In the genomic region with DNA sequence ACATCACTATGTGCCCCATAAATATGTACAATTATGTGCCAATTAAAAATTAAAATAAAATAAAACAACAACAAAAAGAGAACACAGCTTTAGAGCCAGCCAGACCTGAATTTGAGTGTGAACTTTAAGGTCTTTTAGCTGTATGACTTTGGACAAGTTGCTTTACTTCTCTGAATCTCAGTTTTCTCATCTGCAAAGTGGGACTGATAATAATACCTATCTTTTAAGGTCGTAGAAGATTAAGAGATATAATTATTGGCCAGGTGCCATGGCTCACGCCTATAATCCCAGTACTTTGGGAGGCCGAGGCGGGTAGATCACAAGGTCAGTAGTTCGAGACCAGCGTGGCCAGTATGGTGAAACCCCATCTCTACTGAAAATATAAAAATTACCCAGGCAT, we compare ENCODE assay signal across 21 cellular contexts. TPM values are rescaled to one million over a fixed set of nuclear protein-coding genes. Genes with fewer than 3 reads are reported as not detected.
A peak's percentile ranks its signal among the peaks of the same experiment; 100 is the strongest.
DNase-seq lines count a peak whose midpoint lies in the region; ATAC-seq and TF ChIP-seq lines count a peak whose summit lies in the region.
"Had no signal": no experiment of that assay in that cellular context is flagged by ENCODE, and none has a peak within 500 bp of the region (broad histone marks: within the 10 kb centered on the region; RNA-seq: fewer than 3 reads in every experiment).

No MANE protein-coding gene starts in this region.

- intact Hi-C loops in mammary epithelial cell (cut with micrococcal nuclease) = no loop called here
- intact Hi-C loops in MCF 10A (cut with micrococcal nuclease) = loop anchor here (10.0 kb wide), 1 partner anchor 541 kb away; no protein-coding TSS in a partner anchor
- intact Hi-C loops in HCT116 (cut with micrococcal nuclease) = no loop called here

- H3K4me3 Mint-ChIP-seq in MCF 10A (ENCODE audit: unreplicated experiment) (no peak overlapping the region), endothelial cell (ENCODE audit: unreplicated experiment) (no peak overlapping the region)
- H3K4me3 Mint-ChIP-seq: CD14-positive monocyte, GM23338, H9, HFFc6 had no signal

- H3K27me3 Mint-ChIP-seq in MCF 10A (ENCODE audit: insufficient read depth, unreplicated experiment) = no peaks in the 10 kb centered on the region
- H3K27me3 Mint-ChIP-seq in endothelial cell (ENCODE audit: unreplicated experiment) = peaks cover 13% of the 10 kb centered on the region

- H3K4me1 ChIP-seq in mammary epithelial cell (ENCODE audit: insufficient read depth, low read length) (peaks cover 29% of the 10 kb centered on the region), HCT116 (ENCODE audit: control insufficient read depth in 1 of 2, insufficient read depth in 2 of 2, low read length in 2 of 2) (peaks cover 29 to 50% of the 10 kb centered on the region in 2 experiments)
- H3K4me1 ChIP-seq: BE2C had no signal

- dilution Hi-C loops in mammary epithelial cell (cut with HindIII; ENCODE audit: low sequenced_read_pairs) = no loop called here

- 79% methylated on average over 6 of the region's 6 CpGs for WGBS in mammary epithelial cell (ENCODE audit: low coverage, missing lambda C conversion rate)

- no peak for ATAC-seq in HCT116
- ATAC-seq: GM12878, GM23338 had no signal

- H3K27ac ChIP-seq in mammary epithelial cell (ENCODE audit: insufficient read depth, low read depth, low read length) (no peak overlapping the region), HCT116 (ENCODE audit: low read depth, low read length) (no peak overlapping the region), RWPE1 (peak overlapping the region; percentile 60), epithelial cell of prostate (peak overlapping the region; percentile 98)
- H3K27ac ChIP-seq: BLaER1 treated with 17β-estradiol and CSF1 and Interleukin-3, amounts not matched to agents 10 nM and 100 nM had no signal

- H3K9ac ChIP-seq in mammary epithelial cell (ENCODE audit: insufficient read depth, low read length) (peak overlapping the region; percentile 2), HCT116 (ENCODE audit: low read length) (peak overlapping the region; percentile 80; the same call in 1 of the 2 replicates)
- H3K9ac ChIP-seq: BLaER1 treated with 17β-estradiol and CSF1 and Interleukin-3, amounts not matched to agents 10 nM and 100 nM had no signal

- BruUV-seq in mammary epithelial cell (replicated peaks; lab: Mats Ljungman, UMichigan) (no TSS peak), MCF 10A (replicated peaks; lab: Mats Ljungman, UMichigan) (no TSS peak), HCT116 (replicated peaks; lab: Mats Ljungman, UMichigan) (no TSS peak)

- DNase-seq in mammary epithelial cell (no peak), MCF 10A (ENCODE audit: unreplicated experiment) (no peak), HCT116 (ENCODE audit: low read depth, low spot score) (no peak), RWPE1 (ENCODE audit: low spot score) (no peak), epithelial cell of prostate (ENCODE audit: low read depth, low spot score) (no peak), activated gamma-delta T cell treated with Interleukin-2 at 50 U/mL for 16 hours (no peak), endothelial cell (ENCODE audit: low spot score) (no peak), NCI-H187 (lab: John Stamatoyannopoulos, UW) (no peak)
- DNase-seq: BE2C; CD4-positive, alpha-beta T cell; CD8-positive, alpha-beta memory T cell; DMS 273 treated with DMSO at 0.1 percent for 48 hours; DMS79; GDM1; H9; HFFc6 had no signal

- no peaks in the 10 kb centered on the region for H3K9me2 ChIP-seq in HCT116 (ENCODE audit: insufficient read depth)

- in situ Hi-C loops in mammary epithelial cell (cut with MboI; ENCODE audit: low sequenced_read_pairs in 2 of 2) = no loop called here

- no peaks in the 10 kb centered on the region for H4K20me1 ChIP-seq in mammary epithelial cell (ENCODE audit: insufficient read depth, low read length)
- no peaks in the 10 kb centered on the region for H4K20me1 ChIP-seq in HCT116 (ENCODE audit: insufficient read depth)
- H4K20me1 ChIP-seq: BLaER1 treated with 17β-estradiol and CSF1 and Interleukin-3, amounts not matched to agents 10 nM and 100 nM had no signal

- RAD21 ChIA-PET in HCT116 (lab: Charles Lee; ENCODE audit: low non-redundant PET in 1 of 2, low total read pairs in 2 of 2, uncharacterized antibody in 2 of 2, unreplicated experiment in 2 of 2) = interaction anchor here in 1 of 2 experiments (0.7 kb wide), 1 partner anchor 418 kb away, joined by 4 read pairs; the partner anchor contains the start of gene SNX27

- no peak for TF ChIP-seq POLR2A in HCT116 (IDR thresholded peaks at IDR 0.05; ENCODE audit: borderline replicate concordance, extremely low read depth, insufficient read depth, insufficient read length)

- POLR2A ChIA-PET in MCF 10A (lab: Yijun Ruan, JAX) = interaction anchor here (0.6 to 12.4 kb wide), 9 partner anchors 20 to 348 kb away, joined by 3 to 153 read pairs (median 3); partner anchors contain the start of genes LYSMD1, PI4KB, PSMD4 and SCNM1
- POLR2A ChIA-PET in HCT116 (lab: Charles Lee) = interaction anchor here (0.6 kb wide), 1 partner anchor 1063 kb away, joined by 6 read pairs; no protein-coding TSS in a partner anchor
- POLR2A ChIA-PET in RWPE1 (lab: Yijun Ruan, JAX; ENCODE audit: low non-redundant PET) = no interaction called here

- no peak for TF ChIP-seq RAD21 in HCT116 (IDR thresholded peaks at IDR 0.05; ENCODE audit: low read depth)

- H3K36me3 Mint-ChIP-seq in MCF 10A (ENCODE audit: insufficient read depth, unreplicated experiment) = peaks cover 15% of the 10 kb centered on the region
- H3K36me3 Mint-ChIP-seq in endothelial cell (ENCODE audit: low read depth, unreplicated experiment) = peaks cover 6% of the 10 kb centered on the region

- H2AFZ ChIP-seq in mammary epithelial cell (ENCODE audit: low read depth, low read length) (no peak overlapping the region), HCT116 (ENCODE audit: low read depth, low read length, poor library complexity, severe bottlenecking) (no peak overlapping the region)
- H2AFZ ChIP-seq: GM23338 had no signal

- H3K27me3 ChIP-seq in mammary epithelial cell (ENCODE audit: insufficient read depth, low read length) (no peaks in the 10 kb centered on the region), HCT116 (ENCODE audit: insufficient read depth, low read length) (no peaks in the 10 kb centered on the region)
- H3K27me3 ChIP-seq: BE2C; BLaER1 treated with 17β-estradiol and CSF1 and Interleukin-3, amounts not matched to agents 10 nM and 100 nM had no signal

- H3K27ac Mint-ChIP-seq in MCF 10A (ENCODE audit: low read depth, unreplicated experiment) (no peak overlapping the region), endothelial cell (ENCODE audit: unreplicated experiment) (no peak overlapping the region)
- H3K27ac Mint-ChIP-seq: CD14-positive monocyte; CD4-positive, alpha-beta T cell; GM23338 had no signal

- H3K9me3 ChIP-seq in mammary epithelial cell (replicated peaks; ENCODE audit: insufficient read depth, low read length) (no peaks in the 10 kb centered on the region), HCT116 (ENCODE audit: control insufficient read depth in 1 of 2, insufficient read depth in 1 of 2, low read depth in 1 of 2, low read length in 2 of 2) (no peaks in the 10 kb centered on the region)
- H3K9me3 ChIP-seq: BE2C; BLaER1 treated with 17β-estradiol and CSF1 and Interleukin-3, amounts not matched to agents 10 nM and 100 nM had no signal

- CTCF ChIA-PET in mammary epithelial cell (lab: Charles Lee; ENCODE audit: low non-redundant PET) (no interaction called here), MCF 10A (lab: Yijun Ruan, JAX) (interaction anchor here (0.6 to 6.8 kb wide), 4 partner anchors 26 to 119 kb away, joined by 3 to 70 read pairs (median 4); no protein-coding TSS in a partner anchor), HCT116 (lab: Charles Lee) (no interaction called here), RWPE1 (lab: Yijun Ruan, JAX) (no interaction called here)

- H3K4me3 ChIP-seq in mammary epithelial cell (replicated peaks in 1 of 3; ENCODE audit: insufficient read depth in 1 of 3, low read depth in 2 of 3, low read length in 3 of 3) (no peak overlapping the region), HCT116 (replicated peaks in 1 of 2; ENCODE audit: low read depth in 1 of 2, low read length in 2 of 2) (peak overlapping the region in 1 of 2 experiments; percentile 68; a peak in 2 of 4 replicates)
- H3K4me3 ChIP-seq: BLaER1 treated with 17β-estradiol and CSF1 and Interleukin-3, amounts not matched to agents 10 nM and 100 nM; GM12878; GM23338 had no signal

- H3K4me1 Mint-ChIP-seq in MCF 10A (ENCODE audit: insufficient read depth, unreplicated experiment) (peaks cover 38% of the 10 kb centered on the region), endothelial cell (ENCODE audit: unreplicated experiment) (peaks cover 16% of the 10 kb centered on the region)

- TF ChIP-seq CTCF in mammary epithelial cell (conservative IDR thresholded peaks at IDR 0.05 in 1 of 2, IDR thresholded peaks at IDR 0.05 in 1 of 2; ENCODE audit: extremely low read depth in 1 of 2, insufficient read depth in 1 of 2, low read depth in 1 of 2, low read length in 2 of 2) = no peak
- no peak for TF ChIP-seq CTCF in MCF 10A (IDR thresholded peaks at IDR 0.05; ENCODE audit: unreplicated experiment)
- no peak for TF ChIP-seq CTCF in HCT116 (IDR thresholded peaks at IDR 0.05 in 2 of 3, conservative IDR thresholded peaks at IDR 0.05 in 1 of 3; ENCODE audit: borderline replicate concordance in 1 of 3, insufficient read depth in 1 of 3, low read depth in 2 of 3, low read length in 2 of 3)
- no peak for TF ChIP-seq CTCF in RWPE1 (conservative IDR thresholded peaks at IDR 0.05; ENCODE audit: low read depth)
- TF ChIP-seq CTCF in endothelial cell (IDR thresholded peaks at IDR 0.05; ENCODE audit: unreplicated experiment) = no peak

- H3K36me3 ChIP-seq in mammary epithelial cell (ENCODE audit: insufficient read depth, low read length) (no peaks in the 10 kb centered on the region), HCT116 (ENCODE audit: control insufficient read depth in 1 of 2, insufficient read depth in 2 of 2, low read length in 2 of 2) (no peaks in the 10 kb centered on the region)
- H3K36me3 ChIP-seq: BE2C; BLaER1 treated with 17β-estradiol and CSF1 and Interleukin-3, amounts not matched to agents 10 nM and 100 nM had no signal

- H3K4me2 ChIP-seq in mammary epithelial cell (ENCODE audit: insufficient read depth, low read depth, low read length) = no peak overlapping the region
- peak overlapping the region; percentile 92 for H3K4me2 ChIP-seq in HCT116 (ENCODE audit: low read length)
- H3K4me2 ChIP-seq: BLaER1 treated with 17β-estradiol and CSF1 and Interleukin-3, amounts not matched to agents 10 nM and 100 nM; GM23338 had no signal

- no peaks in the 10 kb centered on the region for H3K9me3 Mint-ChIP-seq in MCF 10A (ENCODE audit: unreplicated experiment)
- H3K9me3 Mint-ChIP-seq in endothelial cell (ENCODE audit: unreplicated experiment) = no peaks in the 10 kb centered on the region
- H3K9me3 Mint-ChIP-seq: CD4-positive, alpha-beta T cell; GM23338; H9; HFFc6 had no signal

- H3K79me2 ChIP-seq in mammary epithelial cell (ENCODE audit: insufficient read depth, low read length) = peaks cover 20% of the 10 kb centered on the region
- peaks cover 35% of the 10 kb centered on the region for H3K79me2 ChIP-seq in HCT116 (ENCODE audit: insufficient read depth, low read length)

RNA-seq across cellular contexts. Expression of gene VPS72, which starts 3.3 kb away (rescaled TPM):
- total RNA-seq in mammary epithelial cell (10 to 100 TPM; 34.3 to 71.3 TPM), MCF 10A (2022) (106 and 108 TPM in 2 replicates), HCT116 (2021; ENCODE audit: unreplicated experiment) (68.9 TPM), endothelial cell (ENCODE audit: unreplicated experiment) (83.5 TPM)
- polyA plus RNA-seq in mammary epithelial cell = 42.2 TPM
- 39.1 TPM for polyA minus RNA-seq in mammary epithelial cell
- 47.7 and 57.3 TPM in 2 replicates for polyA plus RNA-seq in HCT116 (2012)

RNA-seq across cellular contexts. Expression of gene PIP5K1A, which starts 5.0 kb away (rescaled TPM):
- total RNA-seq in mammary epithelial cell (100 to 1,000 TPM in 1 of 2 donors, 10 to 100 TPM in 1; 94.2 to 103 TPM), MCF 10A (2022) (150 and 163 TPM in 2 replicates), HCT116 (2021; ENCODE audit: unreplicated experiment) (75.4 TPM), endothelial cell (ENCODE audit: unreplicated experiment) (75.9 TPM)
- 56.0 TPM for polyA plus RNA-seq in mammary epithelial cell
- polyA minus RNA-seq in mammary epithelial cell = 271 TPM
- 52.8 and 55.0 TPM in 2 replicates for polyA plus RNA-seq in HCT116 (2012)

RNA-seq across cellular contexts. Expression of gene TMOD4, which starts 17.5 kb away (rescaled TPM):
- not detected for total RNA-seq in mammary epithelial cell
- 0.23 TPM for polyA plus RNA-seq in mammary epithelial cell
- polyA minus RNA-seq in mammary epithelial cell = not detected
- total RNA-seq in MCF 10A (2022) = 1.1 TPM in 1 of 2 replicates, not detected in the other
- 1.8 TPM for total RNA-seq in HCT116 (2021; ENCODE audit: unreplicated experiment)
- 0.51 and 1.3 TPM in 2 replicates for polyA plus RNA-seq in HCT116 (2012)
- total RNA-seq in endothelial cell (ENCODE audit: unreplicated experiment) = 1.1 TPM
- polyA plus RNA-seq: AG04450, CD14-positive monocyte, GM23338 had no signal

RNA-seq across cellular contexts. Expression of gene SCNM1, which starts 27.4 kb away (rescaled TPM):
- total RNA-seq in mammary epithelial cell (10 to 100 TPM; 24.8 to 47.6 TPM), MCF 10A (2022) (88.5 and 93.0 TPM in 2 replicates), HCT116 (2021; ENCODE audit: unreplicated experiment) (34.1 TPM), endothelial cell (ENCODE audit: unreplicated experiment) (48.3 TPM)
- 30.1 TPM for polyA plus RNA-seq in mammary epithelial cell
- 20.5 TPM for polyA minus RNA-seq in mammary epithelial cell
- 28.2 and 40.0 TPM in 2 replicates for polyA plus RNA-seq in HCT116 (2012)

RNA-seq across cellular contexts. Expression of gene LYSMD1, which starts 27.6 kb away (rescaled TPM):
- 1 to 10 TPM; 7.3 to 9.7 TPM for total RNA-seq in mammary epithelial cell
- polyA plus RNA-seq in mammary epithelial cell = 3.8 TPM
- 21.4 TPM for polyA minus RNA-seq in mammary epithelial cell
- 14.4 and 22.3 TPM in 2 replicates for total RNA-seq in MCF 10A (2022)
- 5.0 TPM for total RNA-seq in HCT116 (2021; ENCODE audit: unreplicated experiment)
- polyA plus RNA-seq in HCT116 (2012) = 3.4 and 4.9 TPM in 2 replicates
- total RNA-seq in endothelial cell (ENCODE audit: unreplicated experiment) = 7.5 TPM

Comparison
In these comparisons a context has a peak if more than half of its experiments do, and no peak if none do; other contexts are left out.
1. H3K27ac ChIP-seq: peak in RWPE1 (single experiment) and epithelial cell of prostate (single experiment); none in mammary epithelial cell (single experiment) and HCT116 (single experiment).